ENCODE assay signal across 11 cellular contexts in genomic region chr2:174596994-174597346, GRCh38. TPM values are rescaled to one million over a fixed set of nuclear protein-coding genes. Genes with fewer than 3 reads are reported as not detected.
DNase-seq lines count a peak whose midpoint lies in the region; ATAC-seq, FAIRE-seq and TF ChIP-seq lines count a peak whose summit lies in the region.
"Had no signal": no experiment of that assay in that cellular context is flagged by ENCODE, and none has a peak within 500 bp of the region (broad histone marks: within the 10 kb centered on the region; RNA-seq: fewer than 3 reads in every experiment).

No MANE protein-coding gene starts in this region.

- no peak overlapping the region for H3K9ac ChIP-seq in K562 (ENCODE audit: insufficient read depth in 1 of 2, low read depth in 2 of 2, low read length in 2 of 2)

- no peak overlapping the region for H3K4me2 ChIP-seq in K562 (ENCODE audit: insufficient read depth, low read length)

- H3K79me2 ChIP-seq in K562 (ENCODE audit: control insufficient read depth, insufficient read depth, low read length), result no peaks in the 10 kb centered on the region

- no TSS peak for BruUV-seq in K562 (replicated peaks; lab: Mats Ljungman, UMichigan)

- H3K27ac Mint-ChIP-seq in CD4-positive, alpha-beta T cell, result peak overlapping the region; percentile 95

- CTCF ChIA-PET in CD4-positive, alpha-beta T cell (lab: Charles Lee), result interaction anchor here (1.3 to 15.8 kb wide), 5 partner anchors 9 to 134 kb away, joined by 4 to 243 read pairs (median 4); no protein-coding TSS in a partner anchor
- CTCF ChIA-PET in K562 (lab: Yijun Ruan, JAX; ENCODE audit: low intra/inter-chr PET ratio), result no interaction called here

- DNase-seq in CD4-positive, alpha-beta T cell, result no peak
- DNase-seq in Kasumi-1 (lab: John Stamatoyannopoulos, UW) (peak; percentile 26 to 34), K562 (ENCODE audit: extremely low read depth in 1 of 4, low spot score in 3 of 4) (no peak), NCI-H146 treated with DMSO at 0.1 percent for 48 hours (lab: John Stamatoyannopoulos, UW; ENCODE audit: unreplicated experiment) (no peak), A172 (ENCODE audit: low spot score) (no peak), globus pallidus (ENCODE audit: low spot score) (no peak)
- DNase-seq: NCI-H345 had no signal

- TF ChIP-seq CTCF in CD4-positive, alpha-beta T cell (IDR thresholded peaks at IDR 0.05), result no peak
- TF ChIP-seq CTCF in K562 (IDR thresholded peaks at IDR 0.05 in 2 of 3, conservative IDR thresholded peaks at IDR 0.05 in 1 of 3; ENCODE audit: insufficient read depth in 2 of 3, low read depth in 1 of 3, low read length in 3 of 3) (no peak), neutrophil (IDR thresholded peaks at IDR 0.05) (no peak)

- H3K4me1 ChIP-seq in K562 (replicated peaks in 1 of 2; ENCODE audit: control insufficient read depth in 2 of 2, insufficient read depth in 2 of 2, low read length in 2 of 2) (no peaks in the 10 kb centered on the region; a peak in 1 of 5 replicates), neutrophil (ENCODE audit: control insufficient read depth in 1 of 2, insufficient read depth in 1 of 2, low read depth in 1 of 2, low read length in 1 of 2) (peaks cover 57 to 86% of the 10 kb centered on the region in 2 experiments)

- no peak for FAIRE-seq in K562 (lab: Jason Lieb, UNC)
- FAIRE-seq: endometrium had no signal

- H3K9me3 Mint-ChIP-seq in CD4-positive, alpha-beta T cell, result no peaks in the 10 kb centered on the region

- peak overlapping the region; percentile 98 for H3K4me3 Mint-ChIP-seq in CD4-positive, alpha-beta T cell

- 17% methylated on average over 4 of the region's 4 CpGs for WGBS in K562 (ENCODE audit: insufficient coverage, low coverage, missing lambda C conversion rate)

- no peak overlapping the region for H3K4me3 ChIP-seq in K562
- peak overlapping the region; percentile 69 for H3K4me3 ChIP-seq in neutrophil (ENCODE audit: low read depth in 1 of 2, low read length in 1 of 2)
- H3K4me3 ChIP-seq: lung had no signal

- no peaks in the 10 kb centered on the region for H3K27me3 ChIP-seq in CD4-positive, alpha-beta T cell (ENCODE audit: control insufficient read depth, insufficient read depth, low read length)
- H3K27me3 ChIP-seq in K562 (ENCODE audit: control insufficient read depth in 2 of 2, insufficient read depth in 2 of 2, low read length in 2 of 2) (no peaks in the 10 kb centered on the region; a peak in 1 of 5 replicates), neutrophil (no peaks in the 10 kb centered on the region)

- H3K36me3 ChIP-seq in K562 (ENCODE audit: control insufficient read depth, insufficient read depth, low read length), result no peaks in the 10 kb centered on the region
- H3K36me3 ChIP-seq in neutrophil, result peaks cover 17% of the 10 kb centered on the region

- H4K20me1 ChIP-seq in K562 (replicated peaks; ENCODE audit: control insufficient read depth, insufficient read depth, low read length), result no peaks in the 10 kb centered on the region

- H3K36me3 Mint-ChIP-seq in CD4-positive, alpha-beta T cell (ENCODE audit: low read depth), result peaks cover 48% of the 10 kb centered on the region

- in situ Hi-C loops in K562 (cut with MboI), result no loop called here

- no peak for ATAC-seq in CD4-positive, alpha-beta T cell (ENCODE audit: poor library complexity)
- ATAC-seq in K562, result no peak
- no peak for ATAC-seq in HG03039 (IDR thresholded peaks at IDR 0.05; ENCODE audit: unreplicated experiment)

- peak overlapping the region; percentile 91 for H3K27ac ChIP-seq in CD4-positive, alpha-beta T cell (ENCODE audit: low read depth, low read length)
- H3K27ac ChIP-seq in K562 (ENCODE audit: extremely low read depth, low read depth, low read length), result no peak overlapping the region
- H3K27ac ChIP-seq in neutrophil, result peak overlapping the region; percentile 95

- POLR2A ChIA-PET in CD4-positive, alpha-beta T cell (lab: Charles Lee), result interaction anchor here (1.0 to 6.2 kb wide), 16 partner anchors 8 to 134 kb away, joined by 3 to 106 read pairs (median 6); no protein-coding TSS in a partner anchor
- POLR2A ChIA-PET in K562 (lab: Yijun Ruan, JAX), result interaction anchor here (0.6 kb wide), 1 partner anchor 204 kb away, joined by 3 read pairs; no protein-coding TSS in a partner anchor

- no peak for TF ChIP-seq RAD21 in K562 (CRISPR knock-in tag; conservative IDR thresholded peaks at IDR 0.05 in 1 of 2, IDR thresholded peaks at IDR 0.05 in 1 of 2)

- H3K9me1 ChIP-seq in K562 (ENCODE audit: control insufficient read depth, insufficient read depth, low read length), result no peaks in the 10 kb centered on the region

- no peaks in the 10 kb centered on the region for H3K27me3 Mint-ChIP-seq in CD4-positive, alpha-beta T cell

- TF ChIP-seq EP300 in K562 (IDR thresholded peaks at IDR 0.05; ENCODE audit: low read length), result no peak

- H2AFZ ChIP-seq in K562 (ENCODE audit: low read depth, low read length), result no peak overlapping the region

- intact Hi-C loops in CD4-positive, alpha-beta T cell (cut with DNase I, micrococcal nuclease), result loop anchor here in 1 of 2 experiments (2.0 kb wide), 3 partner anchors 14 to 38 kb away; no protein-coding TSS in a partner anchor
- intact Hi-C loops in K562 (cut with micrococcal nuclease), result no loop called here

- no peak for TF ChIP-seq POLR2A in K562 (conservative IDR thresholded peaks at IDR 0.05)

- peaks cover 61% of the 10 kb centered on the region for H3K4me1 Mint-ChIP-seq in CD4-positive, alpha-beta T cell (ENCODE audit: low read depth)

- H3K9me3 ChIP-seq in CD4-positive, alpha-beta T cell (ENCODE audit: control insufficient read depth, low read length), result no peaks in the 10 kb centered on the region
- H3K9me3 ChIP-seq in K562 (replicated peaks; ENCODE audit: control insufficient read depth, insufficient read depth, low read depth, low read length) (no peaks in the 10 kb centered on the region), neutrophil (no peaks in the 10 kb centered on the region)

TF ChIP-seq in K562, 482 proteins besides CTCF, POLR2A, EP300 and RAD21:
- no peak for TF ChIP-seq CXXC5 (CRISPR knock-in tag; IDR thresholded peaks at IDR 0.05)
- TF ChIP-seq CUX1 (CRISPR knock-in tag; IDR thresholded peaks at IDR 0.05), result 0 out of 2 replicates have a peak, but pooled peaks have one; percentile 14
- TF ChIP-seq NR2C2 (CRISPR knock-in tag; IDR thresholded peaks at IDR 0.05), result no peak
- TF ChIP-seq NR2C2 (tag; IDR thresholded peaks at IDR 0.05), result 0 out of 2 replicates have a peak, but pooled peaks have one; percentile 4
- TF ChIP-seq GTF2E2 (tag; IDR thresholded peaks at IDR 0.05), result peak; percentile 51; the same call in 1 of the 2 replicates
- TF ChIP-seq CBFA2T3 (IDR thresholded peaks at IDR 0.05), result no peak

RNA-seq across cellular contexts. Expression of gene WIPF1, which starts 0.6 kb away (rescaled TPM):
- total RNA-seq in CD4-positive, alpha-beta T cell, result 100 to 1,000 TPM; 237 to 264 TPM
- 1.3 and 2.3 TPM in 2 replicates for total RNA-seq in K562 (2011; cell fraction: chromatin; rRNA removed; ENCODE audit: low replicate concordance)
- total RNA-seq in K562 (2011; cell fraction: nucleolus; rRNA removed), result 0.33 and 0.39 TPM in 2 replicates
- total RNA-seq in K562 (2011; cell fraction: nucleoplasm; rRNA removed), result 0.95 and 1.4 TPM in 2 replicates
- 0.49 and 2.4 TPM in 2 replicates for total RNA-seq in K562 (2014; rRNA removed)
- 2.4 TPM in 2 replicates for total RNA-seq in K562 (2014; rRNA removed; fragmentation: Illumina TruSeq; extraction: Trizol)
- 4.9 and 5.8 TPM in 2 replicates for total RNA-seq in K562 (2015; rRNA removed; fragmentation: Illumina TruSeq; extraction: Trizol)
- total RNA-seq in K562 (2021), result 3.8 and 4.9 TPM in 2 replicates
- polyA plus RNA-seq in K562 (2011; rRNA removed), result 0.54 and 3.7 TPM in 2 replicates
- polyA plus RNA-seq in K562 (2011; cell fraction: cytosol; rRNA removed), result 0.42 and 2.4 TPM in 2 replicates
- 0.75 and 3.5 TPM in 2 replicates for polyA plus RNA-seq in K562 (2011; cell fraction: nucleus; rRNA removed)
- 6.6 and 14.1 TPM in 2 replicates for polyA plus RNA-seq in K562 (2012)
- polyA plus RNA-seq in K562 (2014; fragmentation: Illumina TruSeq; extraction: Trizol), result 3.0 and 3.6 TPM in 2 replicates
- polyA plus RNA-seq in K562 (2014; fragmentation: Nextera tagmentation; extraction: Ambion mirVana), result under 1 TPM; 0.61 to 0.92 TPM
- polyA plus RNA-seq in K562 (2014; rRNA removed), result 1.8 and 2.5 TPM in 2 replicates
- polyA minus RNA-seq in K562 (2011; rRNA and poly(A)+ RNA removed), result 0.32 and 4.6 TPM in 2 replicates
- polyA minus RNA-seq in K562 (2011; cell fraction: cytosol; rRNA and poly(A)+ RNA removed), result 0.48 and 2.4 TPM in 2 replicates
- polyA minus RNA-seq in K562 (2011; cell fraction: nucleus; rRNA and poly(A)+ RNA removed), result 0.27 and 5.9 TPM in 2 replicates
- total RNA-seq in A172 (2014; rRNA removed; shearing (Covaris generic)), result 8.1 and 8.6 TPM in 2 replicates

Comparison
In these comparisons a context has a peak if more than half of its experiments do, and no peak if none do; other contexts are left out.
1. DNase-seq: peak in Kasumi-1 (2 of 2); none in CD4-positive, alpha-beta T cell (0 of 10), K562 (0 of 4), NCI-H146 treated with DMSO at 0.1 percent for 48 hours (single experiment), A172 (single experiment) and globus pallidus (single experiment).
2. RNA of gene WIPF1, which starts 0.6 kb away (total RNA-seq): 237 to 264 TPM in CD4-positive, alpha-beta T cell; 8.1 to 8.6 TPM in A172 and 0.33 to 5.8 TPM in K562; every median in the first group is over 10 times any median in the second.